12 cellular contexts compared by ENCODE assay signal in the genomic region with DNA sequence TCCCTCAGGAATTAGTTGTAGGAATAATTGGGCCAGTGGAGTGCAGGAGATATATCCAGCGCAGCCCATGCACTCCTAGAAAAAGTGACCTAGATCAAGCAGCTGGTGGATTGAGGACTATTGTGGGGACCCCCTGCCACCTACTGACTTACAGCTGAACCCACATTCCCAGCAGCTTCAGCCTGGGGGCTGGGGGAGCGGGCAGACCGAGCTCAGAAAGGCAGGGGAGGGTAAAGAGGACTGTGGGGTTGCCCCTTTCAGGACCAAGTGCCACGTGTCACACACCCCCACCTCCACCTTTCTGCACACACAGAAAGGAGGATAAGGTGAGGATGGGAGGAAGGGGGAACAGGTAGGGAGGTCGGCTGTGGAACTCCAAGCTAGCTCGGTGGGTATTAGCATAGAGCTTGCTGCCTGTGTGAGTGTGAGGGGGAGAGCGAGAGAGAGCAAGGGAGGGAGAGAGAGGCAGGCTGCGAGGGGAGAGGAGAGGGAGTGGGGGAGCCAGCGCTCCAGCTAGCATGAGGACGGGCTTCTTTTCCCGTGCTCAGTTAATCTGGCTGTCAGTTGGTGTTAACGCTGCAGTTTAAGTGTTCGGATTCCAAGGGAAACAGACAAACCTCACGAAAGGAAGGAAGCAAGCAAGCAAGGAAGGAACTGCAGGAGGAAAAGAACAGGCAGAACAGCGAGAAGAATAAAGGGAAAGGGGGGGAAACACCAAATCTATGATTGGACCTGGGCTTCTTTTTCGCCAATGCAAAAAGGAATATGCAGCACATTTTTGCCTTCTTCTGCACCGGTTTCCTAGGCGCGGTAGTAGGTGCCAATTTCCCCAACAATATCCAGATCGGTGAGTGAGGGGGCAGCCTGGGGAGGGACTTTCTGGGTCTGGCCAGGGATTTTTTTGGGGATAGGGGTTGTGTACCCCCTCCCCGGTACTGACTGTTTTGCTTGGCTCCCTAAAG. TPM values are rescaled to one million over a fixed set of nuclear protein-coding genes. Genes with fewer than 3 reads are reported as not detected.
DNase-seq lines count a peak whose midpoint lies in the region; ATAC-seq and TF ChIP-seq lines count a peak whose summit lies in the region.
"Had no signal": no experiment of that assay in that cellular context is flagged by ENCODE, and none has a peak within 500 bp of the region (broad histone marks: within the 10 kb centered on the region; RNA-seq: fewer than 3 reads in every experiment).

A gene (plus strand): TSS at position 547 of the 962 bp plus-strand sequence.

- peak within 1 kb of the TSS; percentile 15 for H3K4me3 Mint-ChIP-seq in progenitor cell of endocrine pancreas (ENCODE audit: low read depth)

- no peaks in the 10 kb centered on the region for H3K79me2 ChIP-seq in SK-N-SH (ENCODE audit: insufficient read depth)

- no peaks in the 10 kb centered on the region for H3K9me3 Mint-ChIP-seq in progenitor cell of endocrine pancreas (ENCODE audit: low read depth)

- no peaks in the 10 kb centered on the region for H3K9me3 ChIP-seq in SK-N-SH
- H3K9me3 ChIP-seq: suprapubic skin had no signal

- H3K9ac ChIP-seq in SK-N-SH = no peak within 1 kb of the TSS

- H3K36me3 Mint-ChIP-seq in progenitor cell of endocrine pancreas (ENCODE audit: insufficient read depth) = no peaks in the 10 kb centered on the region

- TF ChIP-seq CTCF in SK-N-SH (IDR thresholded peaks at IDR 0.05) (no peak), foreskin keratinocyte (conservative IDR thresholded peaks at IDR 0.05) (no peak), progenitor cell of endocrine pancreas (IDR thresholded peaks at IDR 0.05; ENCODE audit: unreplicated experiment) (no peak)

- WGBS in SK-N-SH (ENCODE audit: low lambda C conversion rate) = 49% methylated on average over 21 of the region's 21 CpGs

- no peaks in the 10 kb centered on the region for H3K27me3 ChIP-seq in SK-N-SH (ENCODE audit: insufficient read depth)
- H3K27me3 ChIP-seq in foreskin keratinocyte = no peaks in the 10 kb centered on the region

- peaks cover 46% of the 10 kb centered on the region for H3K27me3 Mint-ChIP-seq in progenitor cell of endocrine pancreas

- H3K4me3 ChIP-seq in SK-N-SH (ENCODE audit: low read depth in 2 of 2, low read length in 1 of 2) = peak within 1 kb of the TSS in 1 of 2 experiments; percentile 22; a peak in 1 of 4 replicates
- H3K4me3 ChIP-seq: suprapubic skin had no signal

- TF ChIP-seq EP300 in SK-N-SH (IDR thresholded peaks at IDR 0.05; ENCODE audit: borderline replicate concordance in 1 of 2, low read depth in 1 of 2, low read length in 1 of 2) = no peak

- DNase-seq in GM03348 (ENCODE audit: low spot score) = peak; percentile 48
- DNase-seq in SK-N-SH = peak; percentile 15
- DNase-seq in foreskin keratinocyte = no peak
- DNase-seq in progenitor cell of endocrine pancreas (ENCODE audit: low spot score, unreplicated experiment) = no peak
- no peak for DNase-seq in kidney tubule cell (ENCODE audit: low spot score)
- DNase-seq in stimulated activated CD4-positive, alpha-beta T cell treated with anti-CD3 and anti-CD28 coated beads, Interleukin-12 subunit alpha, Interleukin-12 subunit beta, amount 100 ng/mL, for 4 hours = no peak
- DNase-seq: activated naive CD4-positive, alpha-beta T cell; NCI-H526 treated with DMSO at 0.1 percent for 48 hours had no signal

- ATAC-seq in foreskin keratinocyte (peak; percentile 35), GM18907 (IDR thresholded peaks at IDR 0.05; ENCODE audit: unreplicated experiment) (no peak)
- no peak for ATAC-seq in activated CD4-positive, CD25-positive, alpha-beta regulatory T cell treated with anti-CD3 and anti-CD28 coated beads, Interleukin-2, amount 50 U/mL, for 24 hours

- no peak within 1 kb of the TSS for H3K27ac Mint-ChIP-seq in progenitor cell of endocrine pancreas

- H2AFZ ChIP-seq in SK-N-SH (ENCODE audit: low read depth) = no peak within 1 kb of the TSS

- no peak for TF ChIP-seq RAD21 in SK-N-SH (IDR thresholded peaks at IDR 0.05; ENCODE audit: low read length)

- POLR2A ChIA-PET in SK-N-SH (lab: Yijun Ruan, JAX) = no interaction called here

- no peaks in the 10 kb centered on the region for H4K20me1 ChIP-seq in SK-N-SH (ENCODE audit: insufficient read depth)

- peaks cover 12% of the 10 kb centered on the region for H3K4me1 Mint-ChIP-seq in progenitor cell of endocrine pancreas (ENCODE audit: low read depth)

- H3K9me2 ChIP-seq in SK-N-SH = no peaks in the 10 kb centered on the region

- no peaks in the 10 kb centered on the region for H3K36me3 ChIP-seq in SK-N-SH (replicated peaks in 1 of 2; ENCODE audit: control insufficient read depth in 1 of 2, insufficient read depth in 2 of 2, low read length in 1 of 2)
- H3K36me3 ChIP-seq: suprapubic skin had no signal

- H3K4me2 ChIP-seq in SK-N-SH = no peak within 1 kb of the TSS

- no peaks in the 10 kb centered on the region for H3F3A ChIP-seq in SK-N-SH (replicated peaks; ENCODE audit: insufficient read depth)

- peaks cover 0 to 1% of the 10 kb centered on the region in 2 experiments; a peak in 1 of 4 replicates for H3K4me1 ChIP-seq in SK-N-SH (ENCODE audit: control insufficient read depth in 1 of 2, insufficient read depth in 2 of 2, low read depth in 1 of 2, low read length in 1 of 2)
- peaks cover 6% of the 10 kb centered on the region for H3K4me1 ChIP-seq in foreskin keratinocyte

- H3K27ac ChIP-seq in SK-N-SH (ENCODE audit: low read depth in 2 of 2, low read length in 1 of 2) (no peak within 1 kb of the TSS), foreskin keratinocyte (no peak within 1 kb of the TSS)
- H3K27ac ChIP-seq: suprapubic skin had no signal

- CTCF ChIA-PET in SK-N-SH (lab: Yijun Ruan, JAX) = interaction anchor here (1.2 to 1.4 kb wide), 2 partner anchors 16 to 474 kb away, joined by 3 read pairs; no protein-coding TSS in a partner anchor

TF ChIP-seq in SK-N-SH, 30 proteins besides CTCF, POLR2A, EP300 and RAD21:
- TF ChIP-seq, protein P1, sequence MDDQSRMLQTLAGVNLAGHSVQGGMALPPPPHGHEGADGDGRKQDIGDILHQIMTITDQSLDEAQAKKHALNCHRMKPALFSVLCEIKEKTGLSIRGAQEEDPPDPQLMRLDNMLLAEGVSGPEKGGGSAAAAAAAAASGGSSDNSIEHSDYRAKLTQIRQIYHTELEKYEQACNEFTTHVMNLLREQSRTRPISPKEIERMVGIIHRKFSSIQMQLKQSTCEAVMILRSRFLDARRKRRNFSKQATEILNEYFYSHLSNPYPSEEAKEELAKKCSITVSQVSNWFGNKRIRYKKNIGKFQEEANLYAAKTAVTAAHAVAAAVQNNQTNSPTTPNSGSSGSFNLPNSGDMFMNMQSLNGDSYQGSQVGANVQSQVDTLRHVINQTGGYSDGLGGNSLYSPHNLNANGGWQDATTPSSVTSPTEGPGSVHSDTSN (IDR thresholded peaks at IDR 0.05) = no peak
- TF ChIP-seq MEF2A (IDR thresholded peaks at IDR 0.05; ENCODE audit: borderline replicate concordance, low read depth) (no peak), TEAD4 (IDR thresholded peaks at IDR 0.05; ENCODE audit: borderline replicate concordance, insufficient read depth) (no peak), RCOR1 (IDR thresholded peaks at IDR 0.05; ENCODE audit: low read length) (no peak)

RNA-seq across cellular contexts. Expression of the gene that starts here (rescaled TPM):
- polyA plus RNA-seq in SK-N-SH (2012; rRNA removed) (0.35 and 0.80 TPM in 2 replicates), foreskin keratinocyte (0.04 and 0.09 TPM in 2 replicates)
- polyA plus RNA-seq in SK-N-SH (2012; cell fraction: cytosol; rRNA removed) = 0.27 and 0.39 TPM in 2 replicates
- polyA plus RNA-seq in SK-N-SH (2012; cell fraction: nucleus; rRNA removed) = 0.62 and 0.83 TPM in 2 replicates
- total RNA-seq in foreskin keratinocyte (0.42 and 0.48 TPM in 2 replicates), progenitor cell of endocrine pancreas (0.13 TPM in 1 of 2 replicates, not detected in the other)
- total RNA-seq: glomerular endothelial cell had no signal

Comparison
In these comparisons a context has a peak if more than half of its experiments do, and no peak if none do; other contexts are left out.
1. Peak in DNase-seq in SK-N-SH; RNA of the gene not detected or under 1 TPM.
2. Peak in ATAC-seq in foreskin keratinocyte; RNA of the gene not detected or under 1 TPM.